Comparison of ENCODE assay signal across 1 cellular context in genomic region chr19:3725640-3726310, GRCh38.
A peak's percentile ranks its signal among the peaks of the same experiment; 100 is the strongest.
TF ChIP-seq lines count a peak whose summit lies in the region.

No MANE protein-coding gene starts in this region.

TF ChIP-seq in WTC11, 78 proteins besides CTCF, POLR2A, EP300 and RAD21 (continued from another document):
- TF ChIP-seq, protein P1, sequence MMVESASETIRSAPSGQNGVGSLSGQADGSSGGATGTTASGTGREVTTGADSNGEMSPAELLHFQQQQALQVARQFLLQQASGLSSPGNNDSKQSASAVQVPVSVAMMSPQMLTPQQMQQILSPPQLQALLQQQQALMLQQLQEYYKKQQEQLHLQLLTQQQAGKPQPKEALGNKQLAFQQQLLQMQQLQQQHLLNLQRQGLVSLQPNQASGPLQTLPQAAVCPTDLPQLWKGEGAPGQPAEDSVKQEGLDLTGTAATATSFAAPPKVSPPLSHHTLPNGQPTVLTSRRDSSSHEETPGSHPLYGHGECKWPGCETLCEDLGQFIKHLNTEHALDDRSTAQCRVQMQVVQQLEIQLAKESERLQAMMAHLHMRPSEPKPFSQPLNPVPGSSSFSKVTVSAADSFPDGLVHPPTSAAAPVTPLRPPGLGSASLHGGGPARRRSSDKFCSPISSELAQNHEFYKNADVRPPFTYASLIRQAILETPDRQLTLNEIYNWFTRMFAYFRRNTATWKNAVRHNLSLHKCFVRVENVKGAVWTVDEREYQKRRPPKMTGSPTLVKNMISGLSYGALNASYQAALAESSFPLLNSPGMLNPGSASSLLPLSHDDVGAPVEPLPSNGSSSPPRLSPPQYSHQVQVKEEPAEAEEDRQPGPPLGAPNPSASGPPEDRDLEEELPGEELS (CRISPR knock-in tag; IDR thresholded peaks at IDR 0.05): no peak
- TF ChIP-seq, protein P2, sequence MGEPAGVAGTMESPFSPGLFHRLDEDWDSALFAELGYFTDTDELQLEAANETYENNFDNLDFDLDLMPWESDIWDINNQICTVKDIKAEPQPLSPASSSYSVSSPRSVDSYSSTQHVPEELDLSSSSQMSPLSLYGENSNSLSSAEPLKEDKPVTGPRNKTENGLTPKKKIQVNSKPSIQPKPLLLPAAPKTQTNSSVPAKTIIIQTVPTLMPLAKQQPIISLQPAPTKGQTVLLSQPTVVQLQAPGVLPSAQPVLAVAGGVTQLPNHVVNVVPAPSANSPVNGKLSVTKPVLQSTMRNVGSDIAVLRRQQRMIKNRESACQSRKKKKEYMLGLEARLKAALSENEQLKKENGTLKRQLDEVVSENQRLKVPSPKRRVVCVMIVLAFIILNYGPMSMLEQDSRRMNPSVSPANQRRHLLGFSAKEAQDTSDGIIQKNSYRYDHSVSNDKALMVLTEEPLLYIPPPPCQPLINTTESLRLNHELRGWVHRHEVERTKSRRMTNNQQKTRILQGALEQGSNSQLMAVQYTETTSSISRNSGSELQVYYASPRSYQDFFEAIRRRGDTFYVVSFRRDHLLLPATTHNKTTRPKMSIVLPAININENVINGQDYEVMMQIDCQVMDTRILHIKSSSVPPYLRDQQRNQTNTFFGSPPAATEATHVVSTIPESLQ (CRISPR knock-in tag; IDR thresholded peaks at IDR 0.05): no peak
- TF ChIP-seq ZBTB21 (CRISPR knock-in tag; IDR thresholded peaks at IDR 0.05; ENCODE audit: borderline replicate concordance) (no peak), TEAD1 (CRISPR knock-in tag; IDR thresholded peaks at IDR 0.05) (0 out of 2 replicates have a peak, but pooled peaks have one; percentile 20), ETV6 (CRISPR knock-in tag; IDR thresholded peaks at IDR 0.05) (no peak), RELA (CRISPR knock-in tag; IDR thresholded peaks at IDR 0.05; ENCODE audit: borderline replicate concordance) (no peak), GRHL2 (CRISPR knock-in tag; IDR thresholded peaks at IDR 0.05; ENCODE audit: insufficient replicate concordance, severe bottlenecking) (no peak), JAZF1 (CRISPR knock-in tag; IDR thresholded peaks at IDR 0.05) (no peak), TCF7 (CRISPR knock-in tag; IDR thresholded peaks at IDR 0.05; ENCODE audit: low read depth) (no peak), ZNF317 (CRISPR knock-in tag; IDR thresholded peaks at IDR 0.05; ENCODE audit: borderline replicate concordance, low read depth) (no peak), EMX1 (CRISPR knock-in tag; IDR thresholded peaks at IDR 0.05) (no peak), ATF1 (CRISPR knock-in tag; IDR thresholded peaks at IDR 0.05) (no peak), FOXJ3 (CRISPR knock-in tag; IDR thresholded peaks at IDR 0.05; ENCODE audit: borderline replicate concordance) (no peak), ZNF396 (CRISPR knock-in tag; IDR thresholded peaks at IDR 0.05; ENCODE audit: borderline replicate concordance) (no peak), SMAD4 (CRISPR knock-in tag; IDR thresholded peaks at IDR 0.05) (no peak), MYBL2 (CRISPR knock-in tag; IDR thresholded peaks at IDR 0.05) (peak; percentile 52; the same call in 1 of the 2 replicates), ZNF263 (CRISPR knock-in tag; IDR thresholded peaks at IDR 0.05; ENCODE audit: low read depth) (no peak), CDX4 (CRISPR knock-in tag; IDR thresholded peaks at IDR 0.05; ENCODE audit: borderline replicate concordance) (no peak), ZBTB43 (CRISPR knock-in tag; IDR thresholded peaks at IDR 0.05) (no peak), ATF3 (CRISPR knock-in tag; conservative IDR thresholded peaks at IDR 0.05) (no peak), CREM (CRISPR knock-in tag; IDR thresholded peaks at IDR 0.05) (no peak), FOXK1 (CRISPR knock-in tag; IDR thresholded peaks at IDR 0.05) (no peak), ZNF423 (CRISPR knock-in tag; IDR thresholded peaks at IDR 0.05) (peak; percentile 78)
- TF ChIP-seq, protein P3, sequence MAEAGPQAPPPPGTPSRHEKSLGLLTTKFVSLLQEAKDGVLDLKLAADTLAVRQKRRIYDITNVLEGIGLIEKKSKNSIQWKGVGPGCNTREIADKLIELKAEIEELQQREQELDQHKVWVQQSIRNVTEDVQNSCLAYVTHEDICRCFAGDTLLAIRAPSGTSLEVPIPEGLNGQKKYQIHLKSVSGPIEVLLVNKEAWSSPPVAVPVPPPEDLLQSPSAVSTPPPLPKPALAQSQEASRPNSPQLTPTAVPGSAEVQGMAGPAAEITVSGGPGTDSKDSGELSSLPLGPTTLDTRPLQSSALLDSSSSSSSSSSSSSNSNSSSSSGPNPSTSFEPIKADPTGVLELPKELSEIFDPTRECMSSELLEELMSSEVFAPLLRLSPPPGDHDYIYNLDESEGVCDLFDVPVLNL (CRISPR knock-in tag; IDR thresholded peaks at IDR 0.05; ENCODE audit: borderline replicate concordance, low read depth): no peak
- TF ChIP-seq, protein P4, sequence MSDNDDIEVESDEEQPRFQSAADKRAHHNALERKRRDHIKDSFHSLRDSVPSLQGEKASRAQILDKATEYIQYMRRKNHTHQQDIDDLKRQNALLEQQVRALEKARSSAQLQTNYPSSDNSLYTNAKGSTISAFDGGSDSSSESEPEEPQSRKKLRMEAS (CRISPR knock-in tag; IDR thresholded peaks at IDR 0.05): no peak
